Comparison of ENCODE assay signal across 18 cellular contexts in the genomic region with DNA sequence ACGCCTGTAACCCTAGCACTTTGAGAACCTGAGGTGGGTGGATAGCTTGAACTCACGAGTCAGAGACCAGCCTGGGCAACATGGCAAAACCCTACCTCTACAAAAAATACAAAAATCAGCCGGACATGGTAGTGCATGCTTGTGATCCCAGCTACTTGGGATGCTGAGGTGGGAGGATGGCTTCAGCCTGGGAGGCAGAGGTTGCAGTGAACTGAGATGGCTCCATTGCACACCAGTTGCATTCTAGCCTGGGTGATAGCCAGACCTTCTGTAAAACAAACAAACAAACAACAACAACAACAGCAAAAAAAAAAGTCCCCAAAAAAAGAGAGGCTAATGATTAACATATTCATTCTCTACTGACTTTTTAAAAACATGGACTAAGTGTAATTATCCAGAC.
DNase-seq lines count a peak whose midpoint lies in the region; ATAC-seq, FAIRE-seq and TF ChIP-seq lines count a peak whose summit lies in the region.
"Had no signal": no experiment of that assay in that cellular context is flagged by ENCODE, and none has a peak within 500 bp of the region (broad histone marks: within the 10 kb centered on the region; RNA-seq: fewer than 3 reads in every experiment).

No MANE protein-coding gene starts in this region.

- RAD21 ChIA-PET in GM12878 (lab: Charles Lee; ENCODE audit: unreplicated experiment) = interaction anchor here (0.6 to 1.5 kb wide), 4 partner anchors 8 to 73 kb away, joined by 3 to 4 read pairs (median 4); no protein-coding TSS in a partner anchor

- SMC1A ChIA-PET in GM12878 (lab: Charles Lee; ENCODE audit: uncharacterized antibody, unreplicated experiment) = interaction anchor here (0.6 to 6.1 kb wide), 7 partner anchors 8 to 157 kb away, joined by 3 to 40 read pairs (median 11); no protein-coding TSS in a partner anchor

- no peak overlapping the region for H3K56ac ChIP-seq in H9 (ENCODE audit: insufficient read length, low read depth, low read length)

- no peaks in the 10 kb centered on the region for H3K27me3 Mint-ChIP-seq in H9 (ENCODE audit: low read depth)
- H3K27me3 Mint-ChIP-seq: B cell, IgD-negative memory B cell had no signal

- H3K36me3 Mint-ChIP-seq in H9 (ENCODE audit: insufficient read depth in 1 of 3, low read depth in 3 of 3) = peaks cover 2 to 14% (median 4%) of the 10 kb centered on the region in 3 experiments; a peak in 5 of 7 replicates

- H3K4me2 ChIP-seq in H9 (ENCODE audit: insufficient read depth, insufficient read length, low read length) = no peak overlapping the region
- no peak overlapping the region for H3K4me2 ChIP-seq in GM12878 (ENCODE audit: control insufficient read depth, insufficient read depth)
- no peak overlapping the region for H3K4me2 ChIP-seq in neuronal stem cell (ENCODE audit: insufficient read depth, low read length, poor library complexity, severe bottlenecking)

- no peak overlapping the region for H4K91ac ChIP-seq in H9 (ENCODE audit: insufficient read length, low read depth, low read length)
- no peak overlapping the region for H4K91ac ChIP-seq in neuronal stem cell (ENCODE audit: low read depth, low read length, poor library complexity)

- TF ChIP-seq POLR2A in GM12878 (IDR thresholded peaks at IDR 0.05; ENCODE audit: low read depth, low read length) = no peak

- no peak overlapping the region for H4K8ac ChIP-seq in H9 (replicated peaks; ENCODE audit: insufficient read length, low read depth, low read length)
- no peak overlapping the region for H4K8ac ChIP-seq in neuronal stem cell (ENCODE audit: low read depth, low read length)

- intact Hi-C loops in GM12878 (cut with micrococcal nuclease; ENCODE audit: unreplicated experiment) = no loop called here

- H3K14ac ChIP-seq in H9 (ENCODE audit: insufficient read depth, low read length) (no peak overlapping the region), neuronal stem cell (ENCODE audit: low read length) (no peak overlapping the region)

- TF ChIP-seq CTCF in H9 (conservative IDR thresholded peaks at IDR 0.05) = no peak
- TF ChIP-seq CTCF in GM12878 (IDR thresholded peaks at IDR 0.05 in 2 of 3, conservative IDR thresholded peaks at IDR 0.05 in 1 of 3; ENCODE audit: control insufficient read depth in 2 of 3, extremely low read depth in 1 of 3, insufficient read depth in 1 of 3, low read depth in 3 of 3, low read length in 3 of 3) = no peak

- WGBS in H9 (ENCODE audit: extremely low coverage, insufficient read length, low lambda C conversion rate) = no CpG with 5 or more reads among the region's 3 CpGs
- 83% methylated on average over 3 of the region's 3 CpGs for WGBS in GM12878 (ENCODE audit: insufficient coverage, insufficient replicate concordance, low lambda C conversion rate, missing lambda C conversion rate)
- no CpG with 5 or more reads among the region's 3 CpGs for WGBS in neuronal stem cell (ENCODE audit: extremely low coverage in 2 of 2, insufficient read length in 2 of 2, insufficient replicate concordance in 1 of 2), 2 donors

- H3T11ph ChIP-seq in H9 (ENCODE audit: low read length) = no peak overlapping the region

- no peak overlapping the region for H3K18ac ChIP-seq in H9 (ENCODE audit: insufficient read length, low read depth, low read length)
- no peak overlapping the region for H3K18ac ChIP-seq in neuronal stem cell (ENCODE audit: low read length)

- H3K27ac ChIP-seq in H9 (ENCODE audit: insufficient read length, low read depth, low read length) (no peak overlapping the region), GM12878 (ENCODE audit: control insufficient read depth, insufficient read depth) (no peak overlapping the region), neuronal stem cell (replicated peaks; ENCODE audit: low read length) (no peak overlapping the region)

- CTCF ChIA-PET in GM12878 (lab: Yijun Ruan, JAX) = interaction anchor here (0.6 to 2.7 kb wide), 5 partner anchors 9 to 72 kb away, joined by 3 to 9 read pairs (median 5); no protein-coding TSS in a partner anchor

- H3K4me3 ChIP-seq in GM12878 (no peak overlapping the region), neuronal stem cell (ENCODE audit: low read length in 2 of 2) (no peak overlapping the region)

- in situ Hi-C loops in GM12878 (cut with MboI) = no loop called here

- H4K5ac ChIP-seq in H9 (ENCODE audit: insufficient read length, low read depth, low read length) = no peak overlapping the region

- BruUV-seq in GM12878 (replicated peaks; lab: Mats Ljungman, UMichigan) = no TSS peak

- peaks cover 2 to 10% of the 10 kb centered on the region in 2 experiments; a peak in 2 of 4 replicates for H3K36me3 ChIP-seq in GM12878 (ENCODE audit: control insufficient read depth in 2 of 2, insufficient read depth in 2 of 2, low read length in 1 of 2)
- H3K36me3 ChIP-seq in neuronal stem cell (replicated peaks in 1 of 2; ENCODE audit: control insufficient read depth in 2 of 2, insufficient read depth in 2 of 2, low read length in 2 of 2) = no peaks in the 10 kb centered on the region

- H3K9ac ChIP-seq in H9 (ENCODE audit: extremely low read depth, insufficient read length, low read length) = no peak overlapping the region
- no peak overlapping the region for H3K9ac ChIP-seq in GM12878 (ENCODE audit: control insufficient read depth, insufficient read depth, low read length)
- no peak overlapping the region for H3K9ac ChIP-seq in neuronal stem cell (ENCODE audit: low read depth, low read length, poor library complexity)

- FAIRE-seq in GM12878 (lab: Jason Lieb, UNC) = no peak
- FAIRE-seq: A204.1, GM19239, H1 had no signal

- H2BK5ac ChIP-seq in H9 (ENCODE audit: insufficient read length, low read length) = no peak overlapping the region
- H2BK5ac ChIP-seq in neuronal stem cell (ENCODE audit: low read length) = no peak overlapping the region

- H3K23ac ChIP-seq in H9 (ENCODE audit: insufficient read length, low read depth, low read length) (no peak overlapping the region), neuronal stem cell (ENCODE audit: low read depth, low read length, poor library complexity) (no peak overlapping the region)

- H3K23me2 ChIP-seq in H9 (ENCODE audit: insufficient read length, low read depth, low read length, poor library complexity, severe bottlenecking) = no peaks in the 10 kb centered on the region

- no peaks in the 10 kb centered on the region for H3K9me3 ChIP-seq in H9 (ENCODE audit: control insufficient read depth, low read depth, low read length)
- no peaks in the 10 kb centered on the region; the same call in 2 of the 3 replicates for H3K9me3 ChIP-seq in GM12878 (replicated peaks; ENCODE audit: control insufficient read depth, insufficient read depth, low read length)
- peaks cover 0 to 2% of the 10 kb centered on the region in 2 donors for H3K9me3 ChIP-seq in neuronal stem cell (replicated peaks in 1 of 2; ENCODE audit: control insufficient read depth in 2 of 2, insufficient read depth in 1 of 2, low read depth in 1 of 2, low read length in 2 of 2)
- H3K9me3 ChIP-seq: Caco-2 had no signal

- H2BK12ac ChIP-seq in H9 (ENCODE audit: insufficient read length, low read depth, low read length) (no peak overlapping the region), neuronal stem cell (ENCODE audit: low read length) (no peak overlapping the region)

- ATAC-seq in GM12878 = no peak
- ATAC-seq: CD8-positive, alpha-beta T cell; HCT116 had no signal

- peaks cover 30 to 31% of the 10 kb centered on the region in 2 experiments for H3K4me1 Mint-ChIP-seq in H9

- H2AFZ ChIP-seq in H9 (ENCODE audit: low read length) (no peak overlapping the region), GM12878 (ENCODE audit: control insufficient read depth, low read depth, low read length) (no peak overlapping the region), neuronal stem cell (ENCODE audit: low read length) (no peak overlapping the region)

- no peaks in the 10 kb centered on the region for H3K79me1 ChIP-seq in H9 (ENCODE audit: insufficient read depth, low read depth, low read length, poor library complexity, severe bottlenecking)
- no peaks in the 10 kb centered on the region for H3K79me1 ChIP-seq in neuronal stem cell (ENCODE audit: low read depth, low read length)

- H3K4ac ChIP-seq in H9 (ENCODE audit: low read depth, low read length) (no peak overlapping the region), neuronal stem cell (ENCODE audit: low read length) (no peak overlapping the region)

- H2BK15ac ChIP-seq in H9 (ENCODE audit: low read depth, low read length) = no peak overlapping the region
- no peak overlapping the region for H2BK15ac ChIP-seq in neuronal stem cell (ENCODE audit: low read length)

- H3K4me3 Mint-ChIP-seq in H9 = no peak overlapping the region
- H3K4me3 Mint-ChIP-seq: B cell; CD8-positive, alpha-beta T cell; IgD-negative memory B cell had no signal

- no peak for DNase-seq in H9
- DNase-seq in GM12878 (ENCODE audit: low read depth, low spot score) = no peak
- peak; percentile 68 for DNase-seq in left kidney (ENCODE audit: low read depth, low spot score)
- no peak for DNase-seq in HCEC 1CT
- DNase-seq in amygdala (lab: John Stamatoyannopoulos, UW) = no peak
- no peak for DNase-seq in neuronal stem cell (ENCODE audit: low spot score)
- DNase-seq in activated CD4-positive, alpha-beta T cell treated with anti-CD3 and anti-CD28 coated beads, Interleukin-2, amount 50 U/mL, for 4 hours = no peak
- DNase-seq: C1 segment of cervical spinal cord; Caco-2; CD8-positive, alpha-beta T cell; DND-41; GDM1 had no signal

- H3K79me2 ChIP-seq in H9 (ENCODE audit: insufficient read depth, low read length) (0 out of 2 replicates have a peak, but pooled peaks cover 5% of the 10 kb centered on the region), GM12878 (ENCODE audit: control insufficient read depth, insufficient read depth, low read length) (peaks cover 32% of the 10 kb centered on the region)

- TF ChIP-seq RAD21 in GM12878 (IDR thresholded peaks at IDR 0.05; ENCODE audit: insufficient read depth, low read depth, low read length) = no peak

- POLR2A ChIA-PET in GM12878 (lab: Charles Lee) = interaction anchor here (0.9 to 1.3 kb wide), 3 partner anchors 9 to 17 kb away, joined by 3 to 8 read pairs (median 4); no protein-coding TSS in a partner anchor

- peaks cover 4% of the 10 kb centered on the region; the same call in 1 of the 2 replicates for H3K4me1 ChIP-seq in H9 (ENCODE audit: insufficient read depth, low read length)
- H3K4me1 ChIP-seq in GM12878 (ENCODE audit: control insufficient read depth, insufficient read depth, low read length) = peaks cover 20% of the 10 kb centered on the region
- H3K4me1 ChIP-seq in neuronal stem cell (ENCODE audit: control insufficient read depth in 2 of 2, insufficient read depth in 1 of 2, low read depth in 1 of 2, low read length in 2 of 2) = peaks cover 0 to 6% of the 10 kb centered on the region in 2 donors
- H3K4me1 ChIP-seq: Caco-2 had no signal

- H2BK20ac ChIP-seq in H9 (ENCODE audit: low read depth, low read length, poor library complexity, severe bottlenecking) = no peak overlapping the region

- no peak overlapping the region for H2AK5ac ChIP-seq in H9 (ENCODE audit: insufficient read length, low read length)
- no peak overlapping the region for H2AK5ac ChIP-seq in neuronal stem cell (ENCODE audit: low read depth, low read length)

- H3K9me3 Mint-ChIP-seq in H9 = peaks cover 0 to 4% of the 10 kb centered on the region in 2 experiments; a peak in 1 of 5 replicates
- H3K9me3 Mint-ChIP-seq: CD8-positive, alpha-beta T cell; IgD-negative memory B cell had no signal

- H2BK120ac ChIP-seq in H9 (ENCODE audit: low read depth, low read length, poor library complexity, severe bottlenecking) = no peak overlapping the region
- no peak overlapping the region for H2BK120ac ChIP-seq in neuronal stem cell (ENCODE audit: low read depth, low read length)

- no peaks in the 10 kb centered on the region for H4K20me1 ChIP-seq in H9 (ENCODE audit: control insufficient read depth, insufficient read depth, insufficient read length)
- no peaks in the 10 kb centered on the region for H4K20me1 ChIP-seq in GM12878 (ENCODE audit: control insufficient read depth, insufficient read depth)

- peak overlapping the region in 2 of 3 experiments; percentile 30 to 79; a peak in 2 of 7 replicates for H3K27ac Mint-ChIP-seq in H9
- H3K27ac Mint-ChIP-seq: B cell; CD8-positive, alpha-beta T cell had no signal

- no peak for TF ChIP-seq EP300 in GM12878 (IDR thresholded peaks at IDR 0.05; ENCODE audit: borderline replicate concordance in 1 of 2, control insufficient read depth in 1 of 2, low read depth in 2 of 2, low read length in 2 of 2)

- no peaks in the 10 kb centered on the region for H3K27me3 ChIP-seq in H9 (ENCODE audit: insufficient read depth, low read length)
- no peaks in the 10 kb centered on the region for H3K27me3 ChIP-seq in GM12878 (replicated peaks in 1 of 2; ENCODE audit: control insufficient read depth in 2 of 2, insufficient read depth in 2 of 2, low read length in 1 of 2)
- H3K27me3 ChIP-seq in neuronal stem cell (ENCODE audit: control insufficient read depth in 3 of 3, insufficient read depth in 3 of 3, low read depth in 1 of 3, low read length in 3 of 3) = no peaks in the 10 kb centered on the region
